22 cellular contexts compared by ENCODE assay signal in the genomic region with DNA sequence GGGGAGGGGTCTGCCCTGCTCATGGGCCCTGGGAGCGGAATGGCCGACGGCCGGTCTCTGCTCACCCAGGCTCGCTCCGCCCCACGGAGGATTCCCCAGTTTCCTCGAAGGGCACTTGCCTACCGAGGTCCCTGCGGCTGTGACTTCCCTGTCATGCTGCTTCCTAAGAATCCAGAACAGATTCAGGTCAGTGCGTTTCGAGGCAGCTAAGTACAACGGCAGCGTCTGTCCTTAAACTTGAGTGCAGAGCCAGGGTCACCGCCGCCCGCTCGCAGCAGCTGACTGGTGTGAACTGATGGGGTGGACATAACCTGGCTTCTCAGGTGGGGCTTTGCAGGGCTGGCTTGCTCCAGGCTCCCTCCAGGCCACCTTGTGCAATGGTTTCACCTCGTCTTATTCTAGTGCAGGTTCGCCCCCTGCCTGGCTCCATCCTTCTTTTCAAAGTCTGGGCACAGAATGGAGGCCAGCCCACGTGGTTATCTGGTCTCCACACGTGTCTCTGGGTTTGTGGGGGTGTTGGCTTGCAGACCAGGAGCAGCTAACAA. TPM values are rescaled to one million over a fixed set of nuclear protein-coding genes. Genes with fewer than 3 reads are reported as not detected.
DNase-seq lines count a peak whose midpoint lies in the region; ATAC-seq, FAIRE-seq and TF ChIP-seq lines count a peak whose summit lies in the region.
"Had no signal": no experiment of that assay in that cellular context is flagged by ENCODE, and none has a peak within 500 bp of the region (broad histone marks: within the 10 kb centered on the region; RNA-seq: fewer than 3 reads in every experiment).

No MANE protein-coding gene starts in this region.

- H3K4me1 ChIP-seq in K562 (replicated peaks in 1 of 2; ENCODE audit: control insufficient read depth in 2 of 2, insufficient read depth in 2 of 2, low read length in 2 of 2) (peaks cover 10 to 63% of the 10 kb centered on the region in 2 experiments; a peak in 4 of 5 replicates), neural progenitor cell (peaks cover 19% of the 10 kb centered on the region), aorta (ENCODE audit: control insufficient read depth in 1 of 2, insufficient read depth in 2 of 2, low read length in 2 of 2) (no peaks in the 10 kb centered on the region), mesendoderm (ENCODE audit: control insufficient read depth, low read depth, low read length) (peaks cover 2% of the 10 kb centered on the region)

- H3K27me3 ChIP-seq in K562 (ENCODE audit: control insufficient read depth in 2 of 2, insufficient read depth in 2 of 2, low read length in 2 of 2) (peaks cover 0 to 21% of the 10 kb centered on the region in 2 experiments; a peak in 4 of 5 replicates), neural progenitor cell (no peaks in the 10 kb centered on the region), aorta (ENCODE audit: control insufficient read depth in 1 of 2, insufficient read depth in 2 of 2, low read length in 1 of 2) (no peaks in the 10 kb centered on the region), mesendoderm (ENCODE audit: insufficient read depth, low read length, poor library complexity) (no peaks in the 10 kb centered on the region)

- TF ChIP-seq CTCF in K562 (IDR thresholded peaks at IDR 0.05 in 2 of 3, conservative IDR thresholded peaks at IDR 0.05 in 1 of 3; ENCODE audit: insufficient read depth in 2 of 3, low read depth in 1 of 3, low read length in 3 of 3), result 0 out of 6 replicates have a peak, but pooled peaks of 1 of the 3 experiments have one; percentile 16
- TF ChIP-seq CTCF in neural progenitor cell (IDR thresholded peaks at IDR 0.05), result no peak

- H3K27ac Mint-ChIP-seq in activated T-cell treated with anti-CD3 and anti-CD28 coated beads, Interleukin-2, amount 50 U/mL, for 24 hours, result no peak overlapping the region
- H3K27ac Mint-ChIP-seq in neural progenitor cell, result no peak overlapping the region
- no peak overlapping the region for H3K27ac Mint-ChIP-seq in activated naive CD8-positive, alpha-beta T cell treated with anti-CD3 and anti-CD28 coated beads for 36 hours
- H3K27ac Mint-ChIP-seq: CD8-positive, alpha-beta memory T cell had no signal

- H2BK120ac ChIP-seq in mesendoderm (ENCODE audit: low read depth, low read length), result no peak overlapping the region

- no peak for ATAC-seq in K562
- ATAC-seq in aorta (ENCODE audit: low FRiP score), result no peak
- ATAC-seq in GM18870 (IDR thresholded peaks at IDR 0.05; ENCODE audit: unreplicated experiment), result no peak

- H3K4me3 ChIP-seq in K562 (no peak overlapping the region), neural progenitor cell (no peak overlapping the region), aorta (ENCODE audit: low read length in 2 of 2) (no peak overlapping the region), mesendoderm (ENCODE audit: low read length) (no peak overlapping the region)

- peaks cover 13% of the 10 kb centered on the region; the same call in 1 of the 2 replicates for H4K20me1 ChIP-seq in K562 (replicated peaks; ENCODE audit: control insufficient read depth, insufficient read depth, low read length)
- H4K20me1 ChIP-seq in neural progenitor cell (ENCODE audit: low read depth), result no peaks in the 10 kb centered on the region

- intact Hi-C loops in K562 (cut with micrococcal nuclease) (loop anchor here (1.0 kb wide), 1 partner anchor 122 kb away; no protein-coding TSS in a partner anchor), aorta (cut with DNase I) (no loop called here)

- H3K23ac ChIP-seq in mesendoderm (ENCODE audit: low read length), result no peak overlapping the region

- DNase-seq in activated T-cell treated with anti-CD3 and anti-CD28 coated beads, Interleukin-2, amount 50 U/mL, for 1 hour, result peak; percentile 13
- no peak for DNase-seq in activated T-cell treated with anti-CD3 and anti-CD28 coated beads, Interleukin-2, amount 50 U/mL, for 24 hours
- DNase-seq in K562 (ENCODE audit: extremely low read depth in 1 of 4, low spot score in 3 of 4) (peak in 1 of 4 experiments; percentile 46), neural progenitor cell (ENCODE audit: low spot score) (no peak), aorta (peak; percentile 40 to 67), mesendoderm (no peak)
- DNase-seq in activated naive CD8-positive, alpha-beta T cell treated with anti-CD3 and anti-CD28 coated beads for 36 hours, result no peak
- DNase-seq: 8988T, Calu3, DMS153, GOT3, MV-4-11, NCI-H1105 treated with DMSO at 0.1 percent for 48 hours, NCI-H2029 treated with DMSO at 0.1 percent for 48 hours, NCI-H524 treated with DMSO at 0.1 percent for 48 hours had no signal

- CTCF ChIA-PET in K562 (lab: Yijun Ruan, JAX; ENCODE audit: low intra/inter-chr PET ratio), result interaction anchor here (0.9 kb wide), 1 partner anchor 122 kb away, joined by 7 read pairs; no protein-coding TSS in a partner anchor

- no peak overlapping the region for H4K5ac ChIP-seq in mesendoderm (ENCODE audit: low read length)

- H3K4me2 ChIP-seq in K562 (ENCODE audit: insufficient read depth, low read length) (no peak overlapping the region), neural progenitor cell (no peak overlapping the region), mesendoderm (ENCODE audit: low read length) (no peak overlapping the region)
- H3K4me2 ChIP-seq: KMS-11 had no signal

- BruUV-seq in K562 (replicated peaks; lab: Mats Ljungman, UMichigan), result no TSS peak

- TF ChIP-seq EP300 in K562 (IDR thresholded peaks at IDR 0.05; ENCODE audit: low read length), result no peak

- H2BK15ac ChIP-seq in mesendoderm (replicated peaks; ENCODE audit: low read depth), result no peak overlapping the region

- H3K27me3 Mint-ChIP-seq in activated T-cell treated with anti-CD3 and anti-CD28 coated beads, Interleukin-2, amount 50 U/mL, for 24 hours, result peaks cover 3% of the 10 kb centered on the region
- H3K27me3 Mint-ChIP-seq in neural progenitor cell (ENCODE audit: insufficient read depth, low read depth), result peaks cover 20% of the 10 kb centered on the region
- peaks cover 7% of the 10 kb centered on the region for H3K27me3 Mint-ChIP-seq in activated naive CD8-positive, alpha-beta T cell treated with anti-CD3 and anti-CD28 coated beads for 36 hours

- no peak overlapping the region for H3K18ac ChIP-seq in mesendoderm (ENCODE audit: low read length)

- H3K27ac ChIP-seq in K562 (ENCODE audit: extremely low read depth, low read depth, low read length), result no peak overlapping the region
- no peak overlapping the region for H3K27ac ChIP-seq in neural progenitor cell
- no peak overlapping the region for H3K27ac ChIP-seq in aorta (ENCODE audit: low read depth in 1 of 2, low read length in 2 of 2)
- no peak overlapping the region for H3K27ac ChIP-seq in mesendoderm (ENCODE audit: low read depth, low read length)
- H3K27ac ChIP-seq: C4-2B, KMS-11 had no signal

- H3K4me1 Mint-ChIP-seq in activated T-cell treated with anti-CD3 and anti-CD28 coated beads, Interleukin-2, amount 50 U/mL, for 24 hours (ENCODE audit: low read depth), result peaks cover 29% of the 10 kb centered on the region
- peaks cover 67% of the 10 kb centered on the region for H3K4me1 Mint-ChIP-seq in neural progenitor cell
- peaks cover 20% of the 10 kb centered on the region for H3K4me1 Mint-ChIP-seq in activated naive CD8-positive, alpha-beta T cell treated with anti-CD3 and anti-CD28 coated beads for 36 hours

- H3K9me3 ChIP-seq in K562 (replicated peaks; ENCODE audit: control insufficient read depth, insufficient read depth, low read depth, low read length), result no peaks in the 10 kb centered on the region
- no peaks in the 10 kb centered on the region for H3K9me3 ChIP-seq in neural progenitor cell (ENCODE audit: low read depth)
- H3K9me3 ChIP-seq in aorta (ENCODE audit: control insufficient read depth, low read length), result no peaks in the 10 kb centered on the region

- H2BK5ac ChIP-seq in mesendoderm (ENCODE audit: low read length), result no peak overlapping the region

- no peak overlapping the region for H2AFZ ChIP-seq in K562 (ENCODE audit: low read depth, low read length)
- H2AFZ ChIP-seq in neural progenitor cell (replicated peaks), result no peak overlapping the region

- POLR2A ChIA-PET in K562 (lab: Yijun Ruan, JAX), result interaction anchor here (0.6 to 0.9 kb wide), 5 partner anchors 122 to 487 kb away, joined by 3 read pairs; no protein-coding TSS in a partner anchor

- H3K79me1 ChIP-seq in mesendoderm (ENCODE audit: low read length), result no peaks in the 10 kb centered on the region

- H2AK5ac ChIP-seq in mesendoderm (ENCODE audit: low read length), result no peak overlapping the region

- H3K4me3 Mint-ChIP-seq in activated T-cell treated with anti-CD3 and anti-CD28 coated beads, Interleukin-2, amount 50 U/mL, for 24 hours, result no peak overlapping the region
- peak overlapping the region; percentile 13 for H3K4me3 Mint-ChIP-seq in neural progenitor cell
- H3K4me3 Mint-ChIP-seq in activated naive CD8-positive, alpha-beta T cell treated with anti-CD3 and anti-CD28 coated beads for 36 hours, result no peak overlapping the region
- H3K4me3 Mint-ChIP-seq: CD8-positive, alpha-beta memory T cell had no signal

- H3K56ac ChIP-seq in mesendoderm (ENCODE audit: low read length), result no peak overlapping the region

- TF ChIP-seq RAD21 in K562 (CRISPR knock-in tag; conservative IDR thresholded peaks at IDR 0.05 in 1 of 2, IDR thresholded peaks at IDR 0.05 in 1 of 2), result no peak

- FAIRE-seq in K562 (lab: Jason Lieb, UNC), result peak; percentile 26
- FAIRE-seq: G401.6, GM12892, RCC 7860 had no signal

- H3K36me3 ChIP-seq in K562 (ENCODE audit: control insufficient read depth, insufficient read depth, low read length) (no peaks in the 10 kb centered on the region), neural progenitor cell (no peaks in the 10 kb centered on the region), aorta (ENCODE audit: control insufficient read depth in 1 of 2, insufficient read depth in 2 of 2, low read length in 1 of 2) (no peaks in the 10 kb centered on the region), mesendoderm (ENCODE audit: control insufficient read depth, insufficient read depth, low read length) (no peaks in the 10 kb centered on the region)

- H3K9ac ChIP-seq in K562 (ENCODE audit: insufficient read depth in 1 of 2, low read depth in 2 of 2, low read length in 2 of 2), result peak overlapping the region in 1 of 2 experiments; percentile 79; a peak in 2 of 4 replicates
- H3K9ac ChIP-seq in neural progenitor cell, result no peak overlapping the region
- H3K9ac ChIP-seq in mesendoderm (ENCODE audit: low read length), result no peak overlapping the region
- H3K9ac ChIP-seq: KMS-11 had no signal

- H3K79me2 ChIP-seq in K562 (ENCODE audit: control insufficient read depth, insufficient read depth, low read length) (no peaks in the 10 kb centered on the region), neural progenitor cell (ENCODE audit: low read depth) (no peaks in the 10 kb centered on the region), mesendoderm (ENCODE audit: control insufficient read depth, insufficient read depth, low read length) (no peaks in the 10 kb centered on the region)

- H4K8ac ChIP-seq in mesendoderm (ENCODE audit: low read depth, low read length), result no peak overlapping the region

- H3K9me3 Mint-ChIP-seq in activated T-cell treated with anti-CD3 and anti-CD28 coated beads, Interleukin-2, amount 50 U/mL, for 24 hours, result no peaks in the 10 kb centered on the region
- H3K9me3 Mint-ChIP-seq in neural progenitor cell, result no peaks in the 10 kb centered on the region
- no peaks in the 10 kb centered on the region for H3K9me3 Mint-ChIP-seq in activated naive CD8-positive, alpha-beta T cell treated with anti-CD3 and anti-CD28 coated beads for 36 hours
- H3K9me3 Mint-ChIP-seq: CD8-positive, alpha-beta memory T cell had no signal

- no peak for TF ChIP-seq POLR2A in K562 (conservative IDR thresholded peaks at IDR 0.05)

- no peak overlapping the region for H3K4ac ChIP-seq in mesendoderm (ENCODE audit: low read depth, low read length)

- in situ Hi-C loops in K562 (cut with MboI), result no loop called here

- no peaks in the 10 kb centered on the region for H3F3A ChIP-seq in neural progenitor cell (ENCODE audit: low read depth)

- no peaks in the 10 kb centered on the region for H3K9me1 ChIP-seq in K562 (ENCODE audit: control insufficient read depth, insufficient read depth, low read length)

- 49% methylated on average over 22 of the region's 22 CpGs for WGBS in K562 (ENCODE audit: insufficient coverage, low coverage, missing lambda C conversion rate)
- WGBS in aorta, 2 donors, result 77 to 78% methylated on average over 22 of the region's 22 CpGs
- no CpG with 5 or more reads among the region's 22 CpGs for WGBS in mesendoderm (ENCODE audit: extremely low coverage, insufficient coverage, low lambda C conversion rate)

- H3K36me3 Mint-ChIP-seq in activated T-cell treated with anti-CD3 and anti-CD28 coated beads, Interleukin-2, amount 50 U/mL, for 24 hours (ENCODE audit: low read depth), result no peaks in the 10 kb centered on the region
- H3K36me3 Mint-ChIP-seq in neural progenitor cell, result no peaks in the 10 kb centered on the region
- peaks cover 2% of the 10 kb centered on the region for H3K36me3 Mint-ChIP-seq in activated naive CD8-positive, alpha-beta T cell treated with anti-CD3 and anti-CD28 coated beads for 36 hours
- H3K36me3 Mint-ChIP-seq: CD8-positive, alpha-beta memory T cell had no signal

RNA-seq across cellular contexts. Expression of gene C1orf174, which starts 7.6 kb away (rescaled TPM):
- 67.9 and 71.3 TPM in 2 replicates for total RNA-seq in K562 (2011; cell fraction: chromatin; rRNA removed; ENCODE audit: low replicate concordance)
- total RNA-seq in K562 (2011; cell fraction: nucleolus; rRNA removed), result 55.2 and 56.6 TPM in 2 replicates
- 62.5 and 62.9 TPM in 2 replicates for total RNA-seq in K562 (2011; cell fraction: nucleoplasm; rRNA removed)
- total RNA-seq in K562 (2014; rRNA removed), result 41.6 and 58.8 TPM in 2 replicates
- 37.8 and 46.3 TPM in 2 replicates for total RNA-seq in K562 (2014; rRNA removed; fragmentation: Illumina TruSeq; extraction: Trizol)
- 51.0 and 55.6 TPM in 2 replicates for total RNA-seq in K562 (2015; rRNA removed; fragmentation: Illumina TruSeq; extraction: Trizol)
- total RNA-seq in K562 (2021), result 38.5 and 40.8 TPM in 2 replicates
- 45.4 and 50.7 TPM in 2 replicates for polyA plus RNA-seq in K562 (2011; rRNA removed)
- 54.4 and 66.4 TPM in 2 replicates for polyA plus RNA-seq in K562 (2011; cell fraction: cytosol; rRNA removed)
- 64.9 and 66.7 TPM in 2 replicates for polyA plus RNA-seq in K562 (2011; cell fraction: nucleus; rRNA removed)
- polyA plus RNA-seq in K562 (2012), result 27.1 and 50.1 TPM in 2 replicates
- polyA plus RNA-seq in K562 (2014; fragmentation: Illumina TruSeq; extraction: Trizol), result 48.5 and 64.9 TPM in 2 replicates
- 10 to 100 TPM; 42.0 to 50.2 TPM for polyA plus RNA-seq in K562 (2014; fragmentation: Nextera tagmentation; extraction: Ambion mirVana)
- 43.0 and 54.5 TPM in 2 replicates for polyA plus RNA-seq in K562 (2014; rRNA removed)
- polyA minus RNA-seq in K562 (2011; rRNA and poly(A)+ RNA removed), result 30.5 and 39.9 TPM in 2 replicates
- polyA minus RNA-seq in K562 (2011; cell fraction: cytosol; rRNA and poly(A)+ RNA removed), result 24.3 and 27.7 TPM in 2 replicates
- polyA minus RNA-seq in K562 (2011; cell fraction: nucleus; rRNA and poly(A)+ RNA removed), result 11.7 and 18.7 TPM in 2 replicates
- total RNA-seq in neural progenitor cell (ENCODE audit: low replicate concordance), result 31.3 and 36.5 TPM in 2 replicates
- 10 to 100 TPM; 16.7 to 19.8 TPM for total RNA-seq in aorta
- polyA plus RNA-seq in aorta, result 10 to 100 TPM; 12.6 to 15.6 TPM
- 29.2 TPM for polyA plus RNA-seq in mesendoderm (2013, experiment 1 of 2)
- 29.8 TPM for polyA plus RNA-seq in mesendoderm (2013, experiment 2 of 2)
- 10 to 100 TPM; 51.0 to 53.1 TPM for total RNA-seq in activated naive CD8-positive, alpha-beta T cell treated with anti-CD3 and anti-CD28 coated beads for 36 hours

RNA-seq across cellular contexts. Expression of gene DFFB, which starts 50.4 kb away (rescaled TPM):
- 23.2 and 32.8 TPM in 2 replicates for total RNA-seq in K562 (2011; cell fraction: chromatin; rRNA removed; ENCODE audit: low replicate concordance)
- 22.2 and 24.7 TPM in 2 replicates for total RNA-seq in K562 (2011; cell fraction: nucleolus; rRNA removed)
- total RNA-seq in K562 (2011; cell fraction: nucleoplasm; rRNA removed), result 20.0 and 24.7 TPM in 2 replicates
- 10.0 and 15.1 TPM in 2 replicates for total RNA-seq in K562 (2014; rRNA removed)
- 8.3 and 11.2 TPM in 2 replicates for total RNA-seq in K562 (2014; rRNA removed; fragmentation: Illumina TruSeq; extraction: Trizol)
- total RNA-seq in K562 (2015; rRNA removed; fragmentation: Illumina TruSeq; extraction: Trizol), result 11.4 and 11.5 TPM in 2 replicates
- total RNA-seq in K562 (2021), result 12.7 and 15.0 TPM in 2 replicates
- polyA plus RNA-seq in K562 (2011; rRNA removed), result 13.5 and 14.3 TPM in 2 replicates
- polyA plus RNA-seq in K562 (2011; cell fraction: cytosol; rRNA removed), result 15.9 and 16.9 TPM in 2 replicates
- 15.5 and 18.3 TPM in 2 replicates for polyA plus RNA-seq in K562 (2011; cell fraction: nucleus; rRNA removed)
- 6.4 and 8.6 TPM in 2 replicates for polyA plus RNA-seq in K562 (2012)
- polyA plus RNA-seq in K562 (2014; fragmentation: Illumina TruSeq; extraction: Trizol), result 10.9 and 12.7 TPM in 2 replicates
- 1 to 10 TPM; 2.3 to 6.6 TPM for polyA plus RNA-seq in K562 (2014; fragmentation: Nextera tagmentation; extraction: Ambion mirVana)
- polyA plus RNA-seq in K562 (2014; rRNA removed), result 15.8 and 20.0 TPM in 2 replicates
- polyA minus RNA-seq in K562 (2011; rRNA and poly(A)+ RNA removed), result 7.4 and 7.7 TPM in 2 replicates
- polyA minus RNA-seq in K562 (2011; cell fraction: cytosol; rRNA and poly(A)+ RNA removed), result 6.8 and 12.6 TPM in 2 replicates
- 8.2 and 10.7 TPM in 2 replicates for polyA minus RNA-seq in K562 (2011; cell fraction: nucleus; rRNA and poly(A)+ RNA removed)
- total RNA-seq in neural progenitor cell (ENCODE audit: low replicate concordance), result 4.8 and 9.0 TPM in 2 replicates
- 10 to 100 TPM in 1 of 2 donors, 1 to 10 TPM in 1; 5.7 to 10.2 TPM for total RNA-seq in aorta
- polyA plus RNA-seq in aorta, result 1 to 10 TPM; 4.3 to 8.1 TPM
- polyA plus RNA-seq in mesendoderm (2013, experiment 1 of 2), result 5.4 TPM
- 5.9 TPM for polyA plus RNA-seq in mesendoderm (2013, experiment 2 of 2)
- 10 to 100 TPM in 1 of 2 experiments, 1 to 10 TPM in 1; 8.8 to 11.1 TPM for total RNA-seq in activated naive CD8-positive, alpha-beta T cell treated with anti-CD3 and anti-CD28 coated beads for 36 hours

RNA-seq across cellular contexts. Expression of gene CEP104, which starts 50.7 kb away (rescaled TPM):
- total RNA-seq in K562 (2011; cell fraction: chromatin; rRNA removed; ENCODE audit: low replicate concordance), result 114 and 157 TPM in 2 replicates
- 43.7 and 47.9 TPM in 2 replicates for total RNA-seq in K562 (2011; cell fraction: nucleolus; rRNA removed)
- total RNA-seq in K562 (2011; cell fraction: nucleoplasm; rRNA removed), result 54.4 and 64.5 TPM in 2 replicates
- total RNA-seq in K562 (2014; rRNA removed) (42.7 and 54.9 TPM in 2 replicates), K562 (2014; rRNA removed; fragmentation: Illumina TruSeq; extraction: Trizol) (22.3 and 31.9 TPM in 2 replicates), K562 (2015; rRNA removed; fragmentation: Illumina TruSeq; extraction: Trizol) (23.7 and 25.0 TPM in 2 replicates), K562 (2021) (63.4 and 77.7 TPM in 2 replicates), neural progenitor cell (ENCODE audit: low replicate concordance) (12.9 and 13.2 TPM in 2 replicates), aorta (10 to 100 TPM; 47.8 to 53.6 TPM)
- polyA plus RNA-seq in K562 (2011; rRNA removed) (42.6 and 45.1 TPM in 2 replicates), K562 (2014; fragmentation: Illumina TruSeq; extraction: Trizol) (44.1 and 53.6 TPM in 2 replicates), K562 (2014; fragmentation: Nextera tagmentation; extraction: Ambion mirVana) (10 to 100 TPM; 11.2 to 13.4 TPM), K562 (2014; rRNA removed) (30.4 and 43.1 TPM in 2 replicates), aorta (1 to 10 TPM; 8.1 to 8.5 TPM)
- polyA plus RNA-seq in K562 (2011; cell fraction: cytosol; rRNA removed), result 27.4 and 28.4 TPM in 2 replicates
- 66.0 and 75.9 TPM in 2 replicates for polyA plus RNA-seq in K562 (2011; cell fraction: nucleus; rRNA removed)
- 27.8 and 44.0 TPM in 2 replicates for polyA plus RNA-seq in K562 (2012)
- 59.0 and 86.7 TPM in 2 replicates for polyA minus RNA-seq in K562 (2011; rRNA and poly(A)+ RNA removed)
- polyA minus RNA-seq in K562 (2011; cell fraction: cytosol; rRNA and poly(A)+ RNA removed), result 31.8 and 39.8 TPM in 2 replicates
- 19.0 and 44.4 TPM in 2 replicates for polyA minus RNA-seq in K562 (2011; cell fraction: nucleus; rRNA and poly(A)+ RNA removed)
- 15.6 TPM for polyA plus RNA-seq in mesendoderm (2013, experiment 1 of 2)
- polyA plus RNA-seq in mesendoderm (2013, experiment 2 of 2), result 14.2 TPM
- total RNA-seq in activated naive CD8-positive, alpha-beta T cell treated with anti-CD3 and anti-CD28 coated beads for 36 hours, result 10 to 100 TPM; 28.8 to 40.1 TPM

Comparison
In these comparisons a context has a peak if more than half of its experiments do, and no peak if none do; other contexts are left out.
1. DNase-seq: peak in activated T-cell treated with anti-CD3 and anti-CD28 coated beads, Interleukin-2, amount 50 U/mL, for 1 hour (single experiment) and aorta (2 of 2); none in activated T-cell treated with anti-CD3 and anti-CD28 coated beads, Interleukin-2, amount 50 U/mL, for 24 hours (single experiment), neural progenitor cell (single experiment), mesendoderm (single experiment) and activated naive CD8-positive, alpha-beta T cell treated with anti-CD3 and anti-CD28 coated beads for 36 hours (single experiment).